In genomic region chr1:31643976-31644559, GRCh38 we compare ENCODE assay signal across 8 cellular contexts. TPM values are rescaled to one million over a fixed set of nuclear protein-coding genes. Genes with fewer than 3 reads are reported as not detected.
DNase-seq lines count a peak whose midpoint lies in the region; ATAC-seq, FAIRE-seq and TF ChIP-seq lines count a peak whose summit lies in the region.

No MANE protein-coding gene starts in this region.

- H3K4me1 ChIP-seq in MM.1S (ENCODE audit: low read length), result peaks cover 7% of the 10 kb centered on the region
- peaks cover 28 to 34% of the 10 kb centered on the region in 2 donors for H3K4me1 ChIP-seq in duodenal mucosa (ENCODE audit: control insufficient read depth in 1 of 2, insufficient read depth in 2 of 2, low read length in 2 of 2)
- peaks cover 20% of the 10 kb centered on the region for H3K4me1 ChIP-seq in neuron (ENCODE audit: insufficient read depth, low read length)

- no peaks in the 10 kb centered on the region for H3K36me3 ChIP-seq in MM.1S (replicated peaks; ENCODE audit: insufficient read depth, low read length)
- peaks cover 0 to 2% of the 10 kb centered on the region in 2 donors for H3K36me3 ChIP-seq in duodenal mucosa (ENCODE audit: control insufficient read depth in 1 of 2, insufficient read depth in 2 of 2, low read length in 2 of 2)
- no peaks in the 10 kb centered on the region for H3K36me3 ChIP-seq in neuron (ENCODE audit: insufficient read depth, low read length)

- no peak for ATAC-seq in HG02588 (IDR thresholded peaks at IDR 0.05; ENCODE audit: unreplicated experiment)

- H3K9ac ChIP-seq in MM.1S (ENCODE audit: low read length) (peak overlapping the region; percentile 96), duodenal mucosa (ENCODE audit: low read depth in 1 of 2, low read length in 2 of 2) (peak overlapping the region; percentile 90 to 94)

- H3F3A ChIP-seq in MM.1S (ENCODE audit: insufficient read depth, low read length), result no peaks in the 10 kb centered on the region

- H3K27ac ChIP-seq in MM.1S (ENCODE audit: low read length) (peak overlapping the region; percentile 71), duodenal mucosa (ENCODE audit: low read depth, low read length) (peak overlapping the region; percentile 97)

- no peak; the same call in 1 of the 2 replicates for TF ChIP-seq POLR2A in GM12892 (IDR thresholded peaks at IDR 0.05; ENCODE audit: low read depth, low read length)

- H3K9me2 ChIP-seq in MM.1S (replicated peaks; ENCODE audit: insufficient read depth, low read length), result no peaks in the 10 kb centered on the region

- peak overlapping the region; percentile 86 for H3K4me2 ChIP-seq in MM.1S (ENCODE audit: low read depth, low read length)

- H3K27me3 ChIP-seq in MM.1S (replicated peaks; ENCODE audit: insufficient read depth, low read length) (no peaks in the 10 kb centered on the region), duodenal mucosa (ENCODE audit: control insufficient read depth in 1 of 2, insufficient read depth in 2 of 2, low read length in 2 of 2) (no peaks in the 10 kb centered on the region), neuron (ENCODE audit: insufficient read depth, low read length) (no peaks in the 10 kb centered on the region)

- no peak for TF ChIP-seq CTCF in MM.1S (IDR thresholded peaks at IDR 0.05; ENCODE audit: low read length)

- H4K20me1 ChIP-seq in MM.1S (ENCODE audit: insufficient read depth, low read length), result no peaks in the 10 kb centered on the region

- FAIRE-seq in GM12892 (lab: Jason Lieb, UNC), result peak; percentile 14

- H2AFZ ChIP-seq in MM.1S (ENCODE audit: low read length) (peak overlapping the region; percentile 85), neuron (ENCODE audit: low read depth, low read length) (peak overlapping the region; percentile 61)

- H3K4me3 ChIP-seq in MM.1S (ENCODE audit: low read length) (peak overlapping the region; percentile 97), duodenal mucosa (ENCODE audit: low read depth in 1 of 2, low read length in 2 of 2) (peak overlapping the region; percentile 89 to 90), neuron (ENCODE audit: low read length) (peak overlapping the region; percentile 80)

- H3K79me2 ChIP-seq in MM.1S (ENCODE audit: low read length), result peaks cover 52% of the 10 kb centered on the region

- H3K9me3 ChIP-seq in MM.1S (replicated peaks; ENCODE audit: insufficient read depth, low read length), result no peaks in the 10 kb centered on the region
- no peaks in the 10 kb centered on the region for H3K9me3 ChIP-seq in duodenal mucosa (ENCODE audit: control insufficient read depth in 1 of 2, low read length in 2 of 2)
- no peaks in the 10 kb centered on the region for H3K9me3 ChIP-seq in neuron (ENCODE audit: low read length)

- no peak for DNase-seq in GM12892 (ENCODE audit: insufficient read length)
- no peak for DNase-seq in MM.1S
- DNase-seq in activated effector memory CD4-positive, alpha-beta T cell treated with anti-CD3 and anti-CD28 coated beads, Interleukin-2, amount 50 U/mL, for 16 hours, result no peak
- DNase-seq in OCI-M2 (lab: John Stamatoyannopoulos, UW; ENCODE audit: unreplicated experiment), result no peak
- DNase-seq in activated CD8-positive, alpha-beta memory T cell treated with anti-CD3 and anti-CD28 coated beads, Interleukin-2, amount 50 U/mL, for 48 hours, result no peak

RNA-seq across cellular contexts. Expression of gene PEF1, which starts 0.6 kb away (rescaled TPM):
- polyA plus RNA-seq in GM12892 (2012; ENCODE audit: missing spikeins), result 47.0 TPM

RNA-seq across cellular contexts. Expression of gene HCRTR1, which starts 26.6 kb away (rescaled TPM):
- not detected for polyA plus RNA-seq in GM12892 (2012; ENCODE audit: missing spikeins)

RNA-seq across cellular contexts. Expression of gene COL16A1, which starts 59.7 kb away (rescaled TPM):
- polyA plus RNA-seq in GM12892 (2012; ENCODE audit: missing spikeins), result 0.36 TPM
